30 cellular contexts compared by ENCODE assay signal in the genomic region with DNA sequence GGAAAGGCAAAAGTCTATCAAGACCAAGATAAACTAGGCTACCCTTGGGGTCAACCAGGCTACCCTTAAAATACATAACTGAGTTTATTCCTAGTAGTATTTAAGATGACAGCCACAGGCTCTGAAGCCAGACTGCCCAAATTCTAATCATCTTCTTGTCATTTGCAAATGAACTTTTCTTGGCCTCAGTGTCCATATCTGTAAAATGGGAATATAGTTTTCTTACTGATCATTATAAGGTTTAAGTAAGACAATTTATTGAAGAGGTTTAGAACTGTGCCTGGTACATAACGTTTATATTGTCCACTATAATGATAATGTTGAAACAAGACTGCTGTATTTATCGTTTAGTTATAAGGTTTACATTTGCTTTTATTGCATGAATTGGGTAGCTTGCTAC.
"Had no signal": no experiment of that assay in that cellular context is flagged by ENCODE, and none has a peak within 500 bp of the region (broad histone marks: within the 10 kb centered on the region; RNA-seq: fewer than 3 reads in every experiment).

No MANE protein-coding gene starts in this region.

- H3K9me3 Mint-ChIP-seq: activated B cell treated with CpG ODN at 0.5 μM for 24 hours; activated naive CD4-positive, alpha-beta T cell treated with anti-CD3 and anti-CD28 coated beads, Interleukin-2, amount 10 ng/mL, durations not matched to agents 7 days and 5 days; activated naive CD8-positive, alpha-beta T cell treated with anti-CD3 and anti-CD28 coated beads, Interleukin-2, amount 10 ng/mL, durations not matched to agents 7 days and 5 days; activated T-cell treated with anti-CD3 and anti-CD28 coated beads, Interleukin-2, amount 50 U/mL, for 4 hours; activated T-helper 1 cell treated with anti-CD3 and anti-CD28 coated beads, Interleukin-12 subunit alpha, Interleukin-12 subunit beta, Interleukin-2, Interleukin-4 antibody, amounts not matched to agents 30 ng/mL and 10 ng/mL and 1 ng/mL, durations not matched to agents 14 hours and 24 hours and 36 hours; T-helper 1 cell treated with Interleukin-12 subunit alpha and Interleukin-12 subunit beta and Interleukin-4 antibody, amounts not matched to agents 30 μg/mL and 1 μg/mL, for 36 hours had no signal

- H3K4me3 Mint-ChIP-seq: activated B cell treated with CpG ODN at 0.5 μM for 24 hours; activated CD4-positive, alpha-beta memory T cell treated with anti-CD3 and anti-CD28 coated beads for 36 hours; activated naive CD4-positive, alpha-beta T cell treated with anti-CD3 and anti-CD28 coated beads, Interleukin-2, amount 10 ng/mL, durations not matched to agents 7 days and 5 days; activated naive CD8-positive, alpha-beta T cell treated with anti-CD3 and anti-CD28 coated beads, Interleukin-2, amount 10 ng/mL, durations not matched to agents 7 days and 5 days; activated T-cell treated with anti-CD3 and anti-CD28 coated beads, Interleukin-2, amount 50 U/mL, for 4 hours; activated T-helper 1 cell treated with anti-CD3 and anti-CD28 coated beads, Interleukin-12 subunit alpha, Interleukin-12 subunit beta, Interleukin-2, Interleukin-4 antibody, amounts not matched to agents 30 ng/mL and 10 ng/mL and 1 ng/mL, durations not matched to agents 14 hours and 24 hours and 36 hours; T-helper 1 cell treated with Interleukin-12 subunit alpha and Interleukin-12 subunit beta and Interleukin-4 antibody, amounts not matched to agents 30 μg/mL and 1 μg/mL, for 36 hours had no signal

- H3K9me3 ChIP-seq: adrenal gland, body of pancreas, breast epithelium, SJSA1, SK-N-SH had no signal

- H3K36me3 ChIP-seq: adrenal gland, breast epithelium had no signal

- H3K4me1 ChIP-seq: adrenal gland, breast epithelium had no signal

- DNase-seq: activated B cell treated with CpG ODN at 0.5 μM for 24 hours; activated CD4-positive, alpha-beta memory T cell treated with anti-CD3 and anti-CD28 coated beads for 36 hours; activated CD4-positive, alpha-beta T cell treated with anti-CD3 and anti-CD28 coated beads for 4 hours; activated CD4-positive, alpha-beta T cell treated with anti-CD3 and anti-CD28 coated beads, Interleukin-2, amount 50 U/mL, for 1 hour; activated CD4-positive, CD25-positive, alpha-beta regulatory T cell treated with anti-CD3 and anti-CD28 coated beads, Interleukin-2, amount 50 U/mL, for 72 hours; activated CD8-positive, alpha-beta memory T cell treated with anti-CD3 and anti-CD28 coated beads, Interleukin-2, amount 50 U/mL, for 4 hours; activated naive CD4-positive, alpha-beta T cell treated with anti-CD3 and anti-CD28 coated beads, Interleukin-2, amount 10 ng/mL, durations not matched to agents 7 days and 5 days; activated naive CD8-positive, alpha-beta T cell treated with anti-CD3 and anti-CD28 coated beads, Interleukin-2, amount 10 ng/mL, durations not matched to agents 7 days and 5 days; activated T-cell treated with anti-CD3 and anti-CD28 coated beads for 4 hours; activated T-cell treated with anti-CD3 and anti-CD28 coated beads, Interleukin-2, amount 50 U/mL, for 4 hours; adrenal gland; body of pancreas; Karpas-422; KBM-7; NCI-H1105; NCI-H1417 treated with DMSO at 0.1 percent for 48 hours; NCI-H187 treated with DMSO at 0.1 percent for 48 hours; NCI-H2081; NCI-H2171 treated with DMSO at 0.1 percent for 48 hours; NCI-H2227 treated with DMSO at 0.1 percent for 48 hours; NCI-H446; NCI-H524 treated with DMSO at 0.1 percent for 48 hours; SHP77; SK-N-SH had no signal

- H3K27me3 ChIP-seq: adrenal gland, body of pancreas, breast epithelium, SJSA1 had no signal

- H3K27me3 Mint-ChIP-seq: activated B cell treated with CpG ODN at 0.5 μM for 24 hours; activated CD4-positive, alpha-beta memory T cell treated with anti-CD3 and anti-CD28 coated beads for 36 hours had no signal

- H3K4me3 ChIP-seq: adrenal gland, body of pancreas, breast epithelium, SJSA1 had no signal

- ATAC-seq: activated T-cell treated with anti-CD3 and anti-CD28 coated beads, Interleukin-2, amount 50 U/mL, for 4 hours; body of pancreas; Panc1 had no signal

- H3K27ac Mint-ChIP-seq: activated B cell treated with CpG ODN at 0.5 μM for 24 hours; activated CD4-positive, alpha-beta memory T cell treated with anti-CD3 and anti-CD28 coated beads for 36 hours; activated naive CD4-positive, alpha-beta T cell treated with anti-CD3 and anti-CD28 coated beads, Interleukin-2, amount 10 ng/mL, durations not matched to agents 7 days and 5 days; activated naive CD8-positive, alpha-beta T cell treated with anti-CD3 and anti-CD28 coated beads, Interleukin-2, amount 10 ng/mL, durations not matched to agents 7 days and 5 days; activated T-helper 1 cell treated with anti-CD3 and anti-CD28 coated beads, Interleukin-12 subunit alpha, Interleukin-12 subunit beta, Interleukin-2, Interleukin-4 antibody, amounts not matched to agents 30 ng/mL and 10 ng/mL and 1 ng/mL, durations not matched to agents 14 hours and 24 hours and 36 hours; T-helper 1 cell treated with Interleukin-12 subunit alpha and Interleukin-12 subunit beta and Interleukin-4 antibody, amounts not matched to agents 30 μg/mL and 1 μg/mL, for 36 hours had no signal

- H3K27ac ChIP-seq: adrenal gland, body of pancreas, breast epithelium, SJSA1, VCaP had no signal
